ENCODE assay signal across 1 cellular context in the genomic region with DNA sequence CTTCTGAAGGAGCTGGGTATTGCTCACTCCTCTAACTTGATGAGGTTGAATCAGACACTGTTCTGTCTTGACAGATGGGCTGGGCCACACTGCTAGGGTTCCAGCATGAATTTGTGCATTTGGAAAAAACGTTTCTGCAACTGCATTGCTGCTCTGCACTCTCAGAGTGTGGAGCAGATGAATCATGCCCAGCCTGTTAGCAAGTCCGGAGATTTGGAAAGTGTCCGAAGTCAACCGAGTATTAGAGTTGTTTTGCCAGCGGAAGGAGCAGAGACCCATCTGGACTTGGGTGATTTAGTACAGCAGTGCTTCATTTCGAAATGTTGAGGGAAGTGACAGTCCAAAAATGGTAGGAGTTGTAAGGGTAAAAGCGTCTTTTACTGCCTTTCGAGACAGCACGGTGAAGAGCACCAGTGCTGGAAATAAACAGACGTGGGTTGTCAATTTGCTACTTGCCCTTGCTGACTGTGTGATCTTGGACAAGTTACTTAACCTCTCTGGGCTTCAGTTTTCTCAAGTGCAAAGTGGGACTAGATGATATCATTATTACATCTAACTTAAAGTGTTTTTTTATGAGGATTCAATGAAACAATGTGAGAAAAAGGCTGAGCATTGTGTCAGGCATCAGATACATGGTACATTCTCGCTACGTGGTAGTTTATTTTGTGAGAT.
TF ChIP-seq lines count a peak whose summit lies in the region.

No MANE protein-coding gene starts in this region.

TF ChIP-seq in K562, 482 proteins besides CTCF, POLR2A, EP300 and RAD21 (continued from another document):
- no peak for TF ChIP-seq PCBP1 (IDR thresholded peaks at IDR 0.05; ENCODE audit: low read depth, low read length, poor library complexity, severe bottlenecking)
- TF ChIP-seq ZNF316 (IDR thresholded peaks at IDR 0.05), result no peak
- TF ChIP-seq SMAD4 (CRISPR knock-in tag; conservative IDR thresholded peaks at IDR 0.05), result no peak
- peak; percentile 74 for TF ChIP-seq ZFP36 (IDR thresholded peaks at IDR 0.05; ENCODE audit: low read depth, low read length, partially characterized antibody)
- peak; percentile 27 to 75; a peak in 1 of 4 replicates for TF ChIP-seq KDM1A (IDR thresholded peaks at IDR 0.05)
- no peak for TF ChIP-seq NFXL1 (CRISPR knock-in tag; IDR thresholded peaks at IDR 0.05)
- no peak for TF ChIP-seq CBX3 (IDR thresholded peaks at IDR 0.05; ENCODE audit: borderline replicate concordance in 1 of 2, low read length in 2 of 2)
- TF ChIP-seq CEBPB (tag; IDR thresholded peaks at IDR 0.05), result peak; percentile 31; the same call in 1 of the 2 replicates
- TF ChIP-seq BCOR (IDR thresholded peaks at IDR 0.05), result peak; percentile 89
- TF ChIP-seq ZFP30 (CRISPR knock-in tag; IDR thresholded peaks at IDR 0.05; ENCODE audit: borderline replicate concordance), result no peak
- TF ChIP-seq SLC30A9 (CRISPR knock-in tag; IDR thresholded peaks at IDR 0.05), result no peak
- TF ChIP-seq, protein P1, sequence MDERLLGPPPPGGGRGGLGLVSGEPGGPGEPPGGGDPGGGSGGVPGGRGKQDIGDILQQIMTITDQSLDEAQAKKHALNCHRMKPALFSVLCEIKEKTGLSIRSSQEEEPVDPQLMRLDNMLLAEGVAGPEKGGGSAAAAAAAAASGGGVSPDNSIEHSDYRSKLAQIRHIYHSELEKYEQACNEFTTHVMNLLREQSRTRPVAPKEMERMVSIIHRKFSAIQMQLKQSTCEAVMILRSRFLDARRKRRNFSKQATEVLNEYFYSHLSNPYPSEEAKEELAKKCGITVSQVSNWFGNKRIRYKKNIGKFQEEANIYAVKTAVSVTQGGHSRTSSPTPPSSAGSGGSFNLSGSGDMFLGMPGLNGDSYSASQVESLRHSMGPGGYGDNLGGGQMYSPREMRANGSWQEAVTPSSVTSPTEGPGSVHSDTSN (CRISPR knock-in tag; IDR thresholded peaks at IDR 0.05; ENCODE audit: low read depth), result no peak
- TF ChIP-seq, protein P1 (tag; conservative IDR thresholded peaks at IDR 0.05; ENCODE audit: low read depth), result 0 out of 2 replicates have a peak, but pooled peaks have one; percentile 14
- no peak for TF ChIP-seq ZNF583 (CRISPR knock-in tag; IDR thresholded peaks at IDR 0.05)
- no peak for TF ChIP-seq CREBBP (IDR thresholded peaks at IDR 0.05; ENCODE audit: low read depth, low read length)
- TF ChIP-seq RAD51 (IDR thresholded peaks at IDR 0.05; ENCODE audit: borderline replicate concordance, low read depth), result no peak
- peak; percentile 83 for TF ChIP-seq RBM25 (IDR thresholded peaks at IDR 0.05; ENCODE audit: low read depth, low read length, severe bottlenecking)
